1 cellular context compared by ENCODE assay signal in the genomic region with DNA sequence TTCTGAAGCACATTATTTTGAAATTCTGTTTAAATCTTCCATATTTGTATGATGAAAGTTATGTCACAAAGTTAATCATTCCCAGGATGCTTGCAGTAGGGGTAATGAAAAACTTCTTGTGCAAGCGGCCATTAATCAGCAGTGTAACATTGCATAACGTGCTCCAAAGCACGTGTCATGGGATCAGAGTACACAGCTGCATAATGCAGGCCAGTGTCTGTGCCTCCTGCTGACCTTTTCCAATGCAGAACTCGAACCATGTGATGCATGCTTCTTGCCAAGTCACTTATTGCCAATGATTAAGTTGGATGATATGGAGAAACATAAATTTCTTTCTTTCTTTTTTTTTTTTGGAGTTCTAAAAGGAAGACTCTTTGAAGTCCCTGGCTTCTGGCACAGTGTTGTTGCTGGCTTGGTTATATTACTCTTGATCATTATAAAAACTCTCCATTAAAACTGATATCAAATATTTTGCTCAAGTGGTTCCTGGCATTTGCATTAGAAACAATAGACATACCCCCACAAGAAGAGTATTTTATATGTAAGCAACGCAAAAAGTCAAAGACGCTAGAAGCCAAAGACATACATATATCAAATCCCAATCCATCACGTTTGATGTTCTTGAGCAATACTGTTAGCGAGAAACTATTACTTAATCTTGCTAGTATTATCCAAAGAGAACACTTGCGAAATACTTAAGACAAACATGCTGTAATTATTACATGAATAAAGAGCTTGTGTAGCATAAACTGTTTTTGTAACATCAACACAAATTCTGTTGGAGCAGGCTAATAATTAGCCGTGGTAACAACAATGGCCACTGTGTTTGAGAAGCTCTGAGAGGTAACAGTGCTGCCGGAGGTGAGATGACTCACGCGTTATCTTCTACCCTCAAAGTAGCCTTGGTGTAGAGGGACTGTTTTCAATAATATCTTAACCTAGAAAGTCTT.
A peak's percentile ranks its signal among the peaks of the same experiment; 100 is the strongest.
TF ChIP-seq lines count a peak whose summit lies in the region.

No MANE protein-coding gene starts in this region.

TF ChIP-seq in IMR-90, 13 proteins besides CTCF, POLR2A, EP300 and RAD21:
- TF ChIP-seq NFE2L2 (IDR thresholded peaks at IDR 0.05; ENCODE audit: low read depth, low read length) (peak; percentile 46; the same call in 1 of the 2 replicates), FOS (IDR thresholded peaks at IDR 0.05; ENCODE audit: low read depth, low read length) (no peak; the same call in 1 of the 2 replicates), CHD1 (IDR thresholded peaks at IDR 0.05; ENCODE audit: low read depth, low read length) (no peak), RCOR1 (IDR thresholded peaks at IDR 0.05; ENCODE audit: insufficient replicate concordance, low read length) (peak; percentile 52), CEBPB (IDR thresholded peaks at IDR 0.05; ENCODE audit: low read depth, low read length) (peak; percentile 99), BHLHE40 (IDR thresholded peaks at IDR 0.05; ENCODE audit: low read depth, low read length) (peak; percentile 98), RFX5 (IDR thresholded peaks at IDR 0.05; ENCODE audit: low read depth, low read length) (peak; percentile 45), MXI1 (IDR thresholded peaks at IDR 0.05; ENCODE audit: borderline replicate concordance, low read depth, low read length) (peak; percentile 67; the same call in 1 of the 2 replicates)
- TF ChIP-seq, protein P1, sequence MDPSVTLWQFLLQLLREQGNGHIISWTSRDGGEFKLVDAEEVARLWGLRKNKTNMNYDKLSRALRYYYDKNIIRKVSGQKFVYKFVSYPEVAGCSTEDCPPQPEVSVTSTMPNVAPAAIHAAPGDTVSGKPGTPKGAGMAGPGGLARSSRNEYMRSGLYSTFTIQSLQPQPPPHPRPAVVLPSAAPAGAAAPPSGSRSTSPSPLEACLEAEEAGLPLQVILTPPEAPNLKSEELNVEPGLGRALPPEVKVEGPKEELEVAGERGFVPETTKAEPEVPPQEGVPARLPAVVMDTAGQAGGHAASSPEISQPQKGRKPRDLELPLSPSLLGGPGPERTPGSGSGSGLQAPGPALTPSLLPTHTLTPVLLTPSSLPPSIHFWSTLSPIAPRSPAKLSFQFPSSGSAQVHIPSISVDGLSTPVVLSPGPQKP (IDR thresholded peaks at IDR 0.05; ENCODE audit: borderline replicate concordance, low read depth, low read length), result no peak
- TF ChIP-seq, protein P2, sequence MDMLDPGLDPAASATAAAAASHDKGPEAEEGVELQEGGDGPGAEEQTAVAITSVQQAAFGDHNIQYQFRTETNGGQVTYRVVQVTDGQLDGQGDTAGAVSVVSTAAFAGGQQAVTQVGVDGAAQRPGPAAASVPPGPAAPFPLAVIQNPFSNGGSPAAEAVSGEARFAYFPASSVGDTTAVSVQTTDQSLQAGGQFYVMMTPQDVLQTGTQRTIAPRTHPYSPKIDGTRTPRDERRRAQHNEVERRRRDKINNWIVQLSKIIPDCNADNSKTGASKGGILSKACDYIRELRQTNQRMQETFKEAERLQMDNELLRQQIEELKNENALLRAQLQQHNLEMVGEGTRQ (IDR thresholded peaks at IDR 0.05; ENCODE audit: low read depth, low read length), result peak; percentile 83
